Comparison of ENCODE assay signal across 8 cellular contexts in the genomic region with DNA sequence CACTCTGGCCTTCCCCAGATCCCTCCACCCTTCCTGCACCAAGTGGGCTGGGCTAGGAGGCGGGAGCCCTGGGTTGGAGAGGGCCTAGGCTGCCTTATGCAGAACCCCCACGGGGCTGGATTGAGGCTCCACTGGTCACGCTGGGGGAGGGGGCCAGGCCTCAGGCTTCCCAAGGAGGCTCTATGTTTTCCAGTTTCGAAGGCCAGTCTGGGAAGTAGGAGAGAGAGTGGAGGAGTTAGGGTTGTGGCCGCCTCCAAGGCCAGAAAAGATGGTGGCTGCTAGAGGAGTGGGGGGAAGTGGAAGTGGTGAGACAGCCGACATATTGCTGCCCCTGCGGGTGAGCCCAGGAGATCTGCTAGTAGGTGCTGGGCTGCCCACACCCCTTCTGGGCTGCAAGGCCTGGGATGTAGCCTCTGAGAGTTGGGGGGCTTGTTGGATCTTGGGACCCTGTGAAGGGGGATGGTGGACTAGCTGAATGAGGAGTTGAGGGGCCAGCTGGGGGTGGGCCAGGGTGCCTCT.
A peak's percentile ranks its signal among the peaks of the same experiment; 100 is the strongest.
DNase-seq lines count a peak whose midpoint lies in the region; ATAC-seq and TF ChIP-seq lines count a peak whose summit lies in the region.

No MANE protein-coding gene starts in this region.

- H3K27ac ChIP-seq in iPS-18a (ENCODE audit: low read length), result no peak overlapping the region

- H3K4me1 ChIP-seq in iPS-18a (ENCODE audit: control insufficient read depth, low read depth, low read length), result peaks cover 44% of the 10 kb centered on the region

- peak overlapping the region; percentile 97 for H3K27ac Mint-ChIP-seq in stimulated activated naive B cell treated with anti-CD40 and anti-IgM and Interleukin-4, amounts not matched to agents 10 μg/mL and 1 μg/mL and 100 μg/mL, for 72 hours

- H3K9me3 ChIP-seq in iPS-18a (ENCODE audit: control insufficient read depth, low read depth, low read length), result no peaks in the 10 kb centered on the region

- H3K27me3 ChIP-seq in iPS-18a (ENCODE audit: control insufficient read depth, insufficient read depth, low read length), result no peaks in the 10 kb centered on the region

- peaks cover 44 to 50% of the 10 kb centered on the region in 2 donors for H3K4me1 Mint-ChIP-seq in stimulated activated naive B cell treated with anti-CD40 and anti-IgM and Interleukin-4, amounts not matched to agents 10 μg/mL and 1 μg/mL and 100 μg/mL, for 72 hours

- H3K27me3 Mint-ChIP-seq in stimulated activated naive B cell treated with anti-CD40 and anti-IgM and Interleukin-4, amounts not matched to agents 10 μg/mL and 1 μg/mL and 100 μg/mL, for 72 hours, result no peaks in the 10 kb centered on the region

- peak overlapping the region; percentile 61 for H3K9ac ChIP-seq in iPS-18a (ENCODE audit: low read length)

- no peaks in the 10 kb centered on the region for H3K36me3 ChIP-seq in iPS-18a (ENCODE audit: control insufficient read depth, low read depth, low read length)

- TF ChIP-seq CTCF in GM12875 (IDR thresholded peaks at IDR 0.05; ENCODE audit: borderline replicate concordance, insufficient read depth, low read depth, low read length), result no peak

- ATAC-seq in stimulated activated naive B cell treated with anti-CD40 and anti-IgM and Interleukin-4, amounts not matched to agents 10 μg/mL and 1 μg/mL and 100 μg/mL, for 72 hours (replicated peaks), result no peak
- ATAC-seq in HG03196 (IDR thresholded peaks at IDR 0.05; ENCODE audit: unreplicated experiment), result no peak

- H3K9me3 Mint-ChIP-seq in stimulated activated naive B cell treated with anti-CD40 and anti-IgM and Interleukin-4, amounts not matched to agents 10 μg/mL and 1 μg/mL and 100 μg/mL, for 72 hours, result no peaks in the 10 kb centered on the region

- H3K36me3 Mint-ChIP-seq in stimulated activated naive B cell treated with anti-CD40 and anti-IgM and Interleukin-4, amounts not matched to agents 10 μg/mL and 1 μg/mL and 100 μg/mL, for 72 hours, result peaks cover 35% of the 10 kb centered on the region in 2 donors

- H3K4me3 ChIP-seq in GM12875 (ENCODE audit: low read depth, low read length) (peak overlapping the region; percentile 89), iPS-18a (ENCODE audit: low read length) (peak overlapping the region; percentile 90)

- H3K4me3 Mint-ChIP-seq in stimulated activated naive B cell treated with anti-CD40 and anti-IgM and Interleukin-4, amounts not matched to agents 10 μg/mL and 1 μg/mL and 100 μg/mL, for 72 hours, result peak overlapping the region; percentile 98 to 99

- peak; percentile 52 for DNase-seq in NOMO-1 treated with dmso at 0.1 percent for 144 hours (lab: John Stamatoyannopoulos, UW; ENCODE audit: unreplicated experiment)
- DNase-seq in astrocyte of the hippocampus (ENCODE audit: low read depth, low spot score), result peak; percentile 52
- no peak for DNase-seq in stimulated activated naive B cell treated with anti-CD40 and anti-IgM and Interleukin-4, amounts not matched to agents 10 μg/mL and 1 μg/mL and 100 μg/mL, for 72 hours
- DNase-seq in NCI-H2081 treated with DMSO at 0.1 percent for 48 hours (lab: John Stamatoyannopoulos, UW), result no peak
- no peak for DNase-seq in NK-92 treated with Interleukin-12 subunit alpha and Interleukin-12 subunit beta, amount 100 ng/mL, for 24 hours (lab: John Stamatoyannopoulos, UW)

Comparison
In these comparisons a context has a peak if more than half of its experiments do, and no peak if none do; other contexts are left out.
1. DNase-seq: peak in NOMO-1 treated with dmso at 0.1 percent for 144 hours (single experiment) and astrocyte of the hippocampus (single experiment); none in stimulated activated naive B cell treated with anti-CD40 and anti-IgM and Interleukin-4, amounts not matched to agents 10 μg/mL and 1 μg/mL and 100 μg/mL, for 72 hours (single experiment), NCI-H2081 treated with DMSO at 0.1 percent for 48 hours (single experiment) and NK-92 treated with Interleukin-12 subunit alpha and Interleukin-12 subunit beta, amount 100 ng/mL, for 24 hours (single experiment).